ENCODE assay signal across 8 cellular contexts in genomic region chr2:101473911-101474751, GRCh38. TPM values are rescaled to one million over a fixed set of nuclear protein-coding genes. Genes with fewer than 3 reads are reported as not detected.
DNase-seq lines count a peak whose midpoint lies in the region; ATAC-seq and TF ChIP-seq lines count a peak whose summit lies in the region.

No MANE protein-coding gene starts in this region.

- H3K9me3 ChIP-seq in HEK293 (ENCODE audit: control insufficient read depth, insufficient read depth, low read depth, low read length): no peaks in the 10 kb centered on the region
- no peaks in the 10 kb centered on the region for H3K9me3 ChIP-seq in ectodermal cell (ENCODE audit: control insufficient read depth, low read length)
- no peaks in the 10 kb centered on the region for H3K9me3 ChIP-seq in WERI-Rb-1 (ENCODE audit: severe bottlenecking)

- H3K27ac ChIP-seq in 22Rv1 (no peak overlapping the region), HEK293 (ENCODE audit: extremely low read depth, low read depth, low read length) (peak overlapping the region; percentile 49; the same call in 1 of the 2 replicates), ectodermal cell (ENCODE audit: insufficient read depth, low read depth, low read length, poor library complexity, severe bottlenecking) (no peak overlapping the region), WERI-Rb-1 (no peak overlapping the region)

- no peak for ATAC-seq in GM21367 (IDR thresholded peaks at IDR 0.05; ENCODE audit: unreplicated experiment)

- CTCF ChIA-PET in HEK293 (lab: Yijun Ruan, JAX): interaction anchor here (0.6 to 0.8 kb wide), 2 partner anchors 15 to 271 kb away, joined by 3 read pairs; no protein-coding TSS in a partner anchor

- WGBS in ectodermal cell, 2 experiments: 3% methylated on average over 94 of the region's 94 CpGs

- H3K4me3 ChIP-seq in HEK293 (ENCODE audit: low read depth, low read length): peak overlapping the region; percentile 2; the same call in 1 of the 2 replicates
- H3K4me3 ChIP-seq in ectodermal cell (ENCODE audit: insufficient read depth, low read depth, low read length): peak overlapping the region; percentile 47
- H3K4me3 ChIP-seq in WERI-Rb-1 (ENCODE audit: low read depth, low read length): no peak overlapping the region

- peak; percentile 8 to 24 for DNase-seq in activated CD4-positive, alpha-beta T cell treated with anti-CD3 and anti-CD28 coated beads for 4 hours
- DNase-seq in medulla oblongata (ENCODE audit: extremely low spot score) (peak; percentile 34), WERI-Rb-1 (no peak)
- DNase-seq in stimulated activated CD8-positive, alpha-beta memory T cell treated with anti-CD3 and anti-CD28 coated beads, Interleukin-15, amount 100 ng/mL, for 48 hours (ENCODE audit: low read depth in 2 of 2): peak; percentile 25 to 30

- POLR2A ChIA-PET in HEK293 (lab: Yijun Ruan, JAX): no interaction called here

- TF ChIP-seq CTCF in 22Rv1 (IDR thresholded peaks at IDR 0.05) (0 out of 2 replicates have a peak, but pooled peaks have one; percentile 7), HEK293 (tag by site-specific recombination; IDR thresholded peaks at IDR 0.05) (no peak), WERI-Rb-1 (IDR thresholded peaks at IDR 0.05; ENCODE audit: low read depth, low read length) (no peak)

- H3K27me3 ChIP-seq in ectodermal cell (ENCODE audit: control insufficient read depth, insufficient read depth, low read length, poor library complexity, severe bottlenecking) (peaks cover 29% of the 10 kb centered on the region), WERI-Rb-1 (ENCODE audit: insufficient read depth, low read depth, severe bottlenecking) (no peaks in the 10 kb centered on the region)

- H3K4me1 ChIP-seq in HEK293 (ENCODE audit: control insufficient read depth, insufficient read depth, low read length): no peaks in the 10 kb centered on the region
- peaks cover 5% of the 10 kb centered on the region for H3K4me1 ChIP-seq in ectodermal cell (ENCODE audit: control insufficient read depth, insufficient read depth, low read length)

- H3K36me3 ChIP-seq in HEK293 (ENCODE audit: control insufficient read depth in 2 of 2, insufficient read depth in 1 of 2, low read length in 2 of 2) (no peaks in the 10 kb centered on the region), ectodermal cell (ENCODE audit: control insufficient read depth, insufficient read depth, low read length) (no peaks in the 10 kb centered on the region), WERI-Rb-1 (no peaks in the 10 kb centered on the region)

TF ChIP-seq in HEK293, 187 proteins besides CTCF, POLR2A, EP300 and RAD21:
- TF ChIP-seq ZNF112 (tag by site-specific recombination; IDR thresholded peaks at IDR 0.05) (no peak), ZBTB11 (tag by site-specific recombination; conservative IDR thresholded peaks at IDR 0.05; ENCODE audit: low read depth) (no peak), ZNF132 (tag by site-specific recombination; IDR thresholded peaks at IDR 0.05; ENCODE audit: borderline replicate concordance) (no peak), ZNF398 (tag by site-specific recombination; IDR thresholded peaks at IDR 0.05) (no peak), ZNF658 (tag by site-specific recombination; IDR thresholded peaks at IDR 0.05) (no peak), ZBTB48 (tag by site-specific recombination; IDR thresholded peaks at IDR 0.05) (no peak), ZNF560 (tag by site-specific recombination; IDR thresholded peaks at IDR 0.05; ENCODE audit: borderline replicate concordance) (no peak), ZNF660 (tag by site-specific recombination; IDR thresholded peaks at IDR 0.05) (no peak), ZNF626 (tag by site-specific recombination; IDR thresholded peaks at IDR 0.05) (no peak)
- TF ChIP-seq, protein P1, sequence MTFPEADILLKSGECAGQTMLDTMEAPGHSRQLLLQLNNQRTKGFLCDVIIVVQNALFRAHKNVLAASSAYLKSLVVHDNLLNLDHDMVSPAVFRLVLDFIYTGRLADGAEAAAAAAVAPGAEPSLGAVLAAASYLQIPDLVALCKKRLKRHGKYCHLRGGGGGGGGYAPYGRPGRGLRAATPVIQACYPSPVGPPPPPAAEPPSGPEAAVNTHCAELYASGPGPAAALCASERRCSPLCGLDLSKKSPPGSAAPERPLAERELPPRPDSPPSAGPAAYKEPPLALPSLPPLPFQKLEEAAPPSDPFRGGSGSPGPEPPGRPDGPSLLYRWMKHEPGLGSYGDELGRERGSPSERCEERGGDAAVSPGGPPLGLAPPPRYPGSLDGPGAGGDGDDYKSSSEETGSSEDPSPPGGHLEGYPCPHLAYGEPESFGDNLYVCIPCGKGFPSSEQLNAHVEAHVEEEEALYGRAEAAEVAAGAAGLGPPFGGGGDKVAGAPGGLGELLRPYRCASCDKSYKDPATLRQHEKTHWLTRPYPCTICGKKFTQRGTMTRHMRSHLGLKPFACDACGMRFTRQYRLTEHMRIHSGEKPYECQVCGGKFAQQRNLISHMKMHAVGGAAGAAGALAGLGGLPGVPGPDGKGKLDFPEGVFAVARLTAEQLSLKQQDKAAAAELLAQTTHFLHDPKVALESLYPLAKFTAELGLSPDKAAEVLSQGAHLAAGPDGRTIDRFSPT (tag by site-specific recombination; IDR thresholded peaks at IDR 0.05): no peak
- TF ChIP-seq, protein P2, sequence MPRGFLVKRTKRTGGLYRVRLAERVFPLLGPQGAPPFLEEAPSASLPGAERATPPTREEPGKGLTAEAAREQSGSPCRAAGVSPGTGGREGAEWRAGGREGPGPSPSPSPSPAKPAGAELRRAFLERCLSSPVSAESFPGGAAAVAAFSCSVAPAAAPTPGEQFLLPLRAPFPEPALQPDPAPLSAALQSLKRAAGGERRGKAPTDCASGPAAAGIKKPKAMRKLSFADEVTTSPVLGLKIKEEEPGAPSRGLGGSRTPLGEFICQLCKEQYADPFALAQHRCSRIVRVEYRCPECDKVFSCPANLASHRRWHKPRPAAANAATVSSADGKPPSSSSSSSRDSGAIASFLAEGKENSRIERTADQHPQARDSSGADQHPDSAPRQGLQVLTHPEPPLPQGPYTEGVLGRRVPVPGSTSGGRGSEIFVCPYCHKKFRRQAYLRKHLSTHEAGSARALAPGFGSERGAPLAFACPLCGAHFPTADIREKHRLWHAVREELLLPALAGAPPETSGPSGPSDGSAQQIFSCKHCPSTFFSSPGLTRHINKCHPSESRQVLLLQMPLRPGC (tag by site-specific recombination; IDR thresholded peaks at IDR 0.05): no peak

RNA-seq across cellular contexts. Expression of gene RFX8, which starts 0.8 kb away (rescaled TPM):
- not detected for polyA plus RNA-seq in ectodermal cell (2013, experiment 1 of 4)
- polyA plus RNA-seq in ectodermal cell (2013, experiment 2 of 4): not detected
- polyA plus RNA-seq in ectodermal cell (2013, experiment 3 of 4): not detected
- polyA plus RNA-seq in ectodermal cell (2013, experiment 4 of 4): 0.28 TPM
